ENCODE assay signal across 8 cellular contexts in genomic region chr22:29553391-29554224, GRCh38. TPM values are rescaled to one million over a fixed set of nuclear protein-coding genes. Genes with fewer than 3 reads are reported as not detected.
DNase-seq lines count a peak whose midpoint lies in the region; ATAC-seq and TF ChIP-seq lines count a peak whose summit lies in the region.

Gene THOC5 (minus strand): TSS chr22:29553757. CDS start chr22:29549147, 4,610 bp downstream.

- H3K9me3 Mint-ChIP-seq in activated naive CD8-positive, alpha-beta T cell treated with anti-CD3 and anti-CD28 coated beads, Interleukin-2, amount 50 U/mL, for 24 hours, result no peaks in the 10 kb centered on the region

- H3K27me3 Mint-ChIP-seq in activated naive CD8-positive, alpha-beta T cell treated with anti-CD3 and anti-CD28 coated beads, Interleukin-2, amount 50 U/mL, for 24 hours, result no peaks in the 10 kb centered on the region

- H3K36me3 ChIP-seq in parathyroid adenoma (ENCODE audit: control insufficient read depth, insufficient read depth, low read length), result no peaks in the 10 kb centered on the region
- H3K36me3 ChIP-seq in tibial nerve, result peaks cover 0 to 40% (median 10%) of the 10 kb centered on the region in 3 donors

- peak within 1 kb of the TSS; percentile 60 for H3K27ac ChIP-seq in parathyroid adenoma
- H3K27ac ChIP-seq in tibial nerve, result peak within 1 kb of the TSS; percentile 68 to 89 (median 87)

- intact Hi-C loops in Right ventricle myocardium superior (cut with DNase I), result no loop called here

- H3K27ac Mint-ChIP-seq in activated naive CD8-positive, alpha-beta T cell treated with anti-CD3 and anti-CD28 coated beads, Interleukin-2, amount 50 U/mL, for 24 hours, result peak within 1 kb of the TSS; percentile 90

- DNase-seq in NCI-H1417 treated with DMSO at 0.1 percent for 48 hours (lab: John Stamatoyannopoulos, UW) (peak; percentile 87), SW480 (ENCODE audit: low spot score) (peak; percentile 96), Right ventricle myocardium superior (peak; percentile 97), tibial nerve (ENCODE audit: low spot score in 2 of 2) (peak; percentile 89 to 91)
- DNase-seq in activated naive CD8-positive, alpha-beta T cell treated with anti-CD3 and anti-CD28 coated beads, Interleukin-2, amount 50 U/mL, for 24 hours, result peak; percentile 90

- TF ChIP-seq CTCF in GM12875 (IDR thresholded peaks at IDR 0.05; ENCODE audit: borderline replicate concordance, insufficient read depth, low read depth, low read length) (0 out of 2 replicates have a peak, but pooled peaks have one; percentile 21), parathyroid adenoma (IDR thresholded peaks at IDR 0.05) (peak; percentile 53), tibial nerve (IDR thresholded peaks at IDR 0.05) (peak; percentile 52 to 89 (median 68))

- TF ChIP-seq POLR2A in tibial nerve (IDR thresholded peaks at IDR 0.05), result peak; percentile 30 to 61

- H3K4me1 Mint-ChIP-seq in activated naive CD8-positive, alpha-beta T cell treated with anti-CD3 and anti-CD28 coated beads, Interleukin-2, amount 50 U/mL, for 24 hours, result peaks cover 21% of the 10 kb centered on the region

- WGBS in tibial nerve, 2 donors, result 1% methylated on average over 30 to 37 of the region's 43 CpGs

- H2AFZ ChIP-seq in parathyroid adenoma, result peak within 1 kb of the TSS; percentile 50

- peak within 1 kb of the TSS; percentile 61 for H3K4me2 ChIP-seq in parathyroid adenoma (ENCODE audit: low read length)

- H3K36me3 Mint-ChIP-seq in activated naive CD8-positive, alpha-beta T cell treated with anti-CD3 and anti-CD28 coated beads, Interleukin-2, amount 50 U/mL, for 24 hours (ENCODE audit: low read depth), result peaks cover 17% of the 10 kb centered on the region

- H3K4me3 ChIP-seq in GM12875 (ENCODE audit: low read depth, low read length) (peak within 1 kb of the TSS; percentile 87), parathyroid adenoma (ENCODE audit: low read depth, low read length) (peak within 1 kb of the TSS; percentile 78), tibial nerve (peak within 1 kb of the TSS; percentile 56 to 91 (median 82))

- H3K9me3 ChIP-seq in parathyroid adenoma (ENCODE audit: control insufficient read depth, low read length), result no peaks in the 10 kb centered on the region
- no peaks in the 10 kb centered on the region for H3K9me3 ChIP-seq in tibial nerve

- peak within 1 kb of the TSS; percentile 95 for H3K4me3 Mint-ChIP-seq in activated naive CD8-positive, alpha-beta T cell treated with anti-CD3 and anti-CD28 coated beads, Interleukin-2, amount 50 U/mL, for 24 hours

- TF ChIP-seq EP300 in tibial nerve (IDR thresholded peaks at IDR 0.05), result peak; percentile 88 to 93

- H3K4me1 ChIP-seq in parathyroid adenoma (no peaks in the 10 kb centered on the region), tibial nerve (peaks cover 0 to 31% (median 9%) of the 10 kb centered on the region in 4 donors)

- no peaks in the 10 kb centered on the region for H3K27me3 ChIP-seq in parathyroid adenoma (ENCODE audit: control insufficient read depth, insufficient read depth, low read length)
- H3K27me3 ChIP-seq in tibial nerve, result no peaks in the 10 kb centered on the region

- no peaks in the 10 kb centered on the region for H3K79me2 ChIP-seq in parathyroid adenoma

- ATAC-seq in HG02798 (IDR thresholded peaks at IDR 0.05; ENCODE audit: poor library complexity, unreplicated experiment) (peak; percentile 97), Right ventricle myocardium superior (ENCODE audit: poor library complexity) (peak; percentile 99)
- peak; percentile 98 for ATAC-seq in activated naive CD8-positive, alpha-beta T cell treated with anti-CD3 and anti-CD28 coated beads, Interleukin-2, amount 50 U/mL, for 24 hours

- peak within 1 kb of the TSS; percentile 29 for H3K9ac ChIP-seq in parathyroid adenoma

RNA-seq across cellular contexts. Expression of gene THOC5, which starts in this region (rescaled TPM):
- total RNA-seq in Right ventricle myocardium superior (47.5 TPM), tibial nerve (10 to 100 TPM; 31.2 to 65.9 (median 50.3) TPM)

Comparison
In these comparisons a context has a peak if more than half of its experiments do, and no peak if none do; other contexts are left out.
1. Peak in every context shown above with its lines: DNase-seq, ATAC-seq, H3K4me3 ChIP-seq and H3K27ac ChIP-seq.